In genomic region chr4:52693492-52693891, GRCh38 we compare ENCODE assay signal across 27 cellular contexts. TPM values are rescaled to one million over a fixed set of nuclear protein-coding genes. Genes with fewer than 3 reads are reported as not detected.
"Had no signal": no experiment of that assay in that cellular context is flagged by ENCODE, and none has a peak within 500 bp of the region (broad histone marks: within the 10 kb centered on the region; RNA-seq: fewer than 3 reads in every experiment).

No MANE protein-coding gene starts in this region.

- ATAC-seq: stimulated activated effector memory CD8-positive, alpha-beta T cell treated with anti-CD3 and anti-CD28 coated beads, Interleukin-12 subunit alpha, Interleukin-12 subunit beta, amount 100 ng/mL, for 72 hours; stimulated activated memory B cell treated with anti-CD40 and anti-IgM and Interleukin-4, amounts not matched to agents 10 μg/mL and 1 μg/mL and 100 μg/mL, for 72 hours; stimulated activated naive B cell treated with anti-CD40 and anti-IgM and Interleukin-4, amounts not matched to agents 10 μg/mL and 1 μg/mL and 100 μg/mL, for 72 hours; stimulated activated naive CD8-positive, alpha-beta T cell treated with anti-CD3 and anti-CD28 coated beads, Interleukin-15, amount 100 ng/mL, for 72 hours; stimulated activated naive CD8-positive, alpha-beta T cell treated with anti-CD3 and anti-CD28 coated beads, Interleukin-15, Interleukin-2, amounts not matched to agents 100 U/mL and 50 U/mL, for 24 hours; upper lobe of right lung had no signal

- H3K36me3 ChIP-seq: stomach, suprapubic skin, thoracic aorta, thyroid gland, tibial artery, tibial nerve, transverse colon, upper lobe of left lung, upper lobe of right lung, uterus, vagina had no signal

- H3K9me3 ChIP-seq: suprapubic skin, testis, thyroid gland, uterus, vagina had no signal

- FAIRE-seq: urothelium cell line had no signal

- DNase-seq: stimulated activated CD4-positive, alpha-beta T cell treated with anti-CD3 and anti-CD28 coated beads, Interleukin-2, amount 100 ng/mL, for 48 hours; stimulated activated CD4-positive, alpha-beta T cell treated with anti-CD3 and anti-CD28 coated beads, Interleukin-4, amount 100 ng/mL, for 1 hour; stimulated activated CD4-positive, alpha-beta T cell treated with anti-CD3 and anti-CD28 coated beads, Interleukin-4, amount 100 ng/mL, for 24 hours; stimulated activated CD4-positive, alpha-beta T cell treated with anti-CD3 and anti-CD28 coated beads, Interleukin-4, amount 100 ng/mL, for 4 hours; stimulated activated CD8-positive, alpha-beta memory T cell treated with anti-CD3 and anti-CD28 coated beads, Interleukin-4, amount 100 ng/mL, for 48 hours; stimulated activated naive B cell treated with anti-CD40 and anti-IgM and Interleukin-4, amounts not matched to agents 10 μg/mL and 1 μg/mL and 100 μg/mL, for 72 hours; stimulated activated naive CD4-positive, alpha-beta T cell; stimulated activated naive CD4-positive, alpha-beta T cell treated with Interleukin-2 at 50 U/mL for 16 hours; stimulated activated naive CD8-positive, alpha-beta T cell treated with anti-CD3 and anti-CD28 coated beads, Interleukin-15, amount 100 ng/mL, for 72 hours; stimulated activated naive CD8-positive, alpha-beta T cell treated with anti-CD3 and anti-CD28 coated beads, Interleukin-15, Interleukin-2, amounts not matched to agents 100 U/mL and 50 U/mL, for 24 hours; stomach; substantia nigra; testis; thyroid gland; tibial artery; transverse colon; trophoblast cell; upper lobe of left lung; upper lobe of right lung; uterus had no signal

- H3K27me3 ChIP-seq: stomach, suprapubic skin, testis, thyroid gland, tibial artery, tibial nerve, transverse colon, upper lobe of left lung, upper lobe of right lung, uterus, vagina had no signal

- H3K4me1 ChIP-seq: suprapubic skin, thyroid gland, upper lobe of left lung, upper lobe of right lung, uterus had no signal

- H3K4me3 ChIP-seq: stomach, suprapubic skin, testis, thoracic aorta, thyroid gland, tibial artery, tibial nerve, transverse colon, upper lobe of left lung, upper lobe of right lung, uterus, vagina had no signal

- H3K27ac ChIP-seq: stomach, suprapubic skin, testis, thoracic aorta, thyroid gland, tibial artery, tibial nerve, transverse colon, upper lobe of left lung, upper lobe of right lung, uterus, vagina had no signal

RNA-seq across cellular contexts. Expression of gene ERVMER34-1, which starts 57.7 kb away (rescaled TPM):
- total RNA-seq: thoracic aorta had no signal
